13 cellular contexts compared by ENCODE assay signal in genomic region chr16:87877942-87878507, GRCh38. TPM values are rescaled to one million over a fixed set of nuclear protein-coding genes. Genes with fewer than 3 reads are reported as not detected.
DNase-seq lines count a peak whose midpoint lies in the region; ATAC-seq and TF ChIP-seq lines count a peak whose summit lies in the region.
"Had no signal": no experiment of that assay in that cellular context is flagged by ENCODE, and none has a peak within 500 bp of the region (broad histone marks: within the 10 kb centered on the region; RNA-seq: fewer than 3 reads in every experiment).

No MANE protein-coding gene starts in this region.

- H4K8ac ChIP-seq in neuronal stem cell (ENCODE audit: low read depth, low read length): no peak overlapping the region

- CTCF ChIA-PET in CD4-positive, alpha-beta memory T cell (lab: Charles Lee; ENCODE audit: partially characterized antibody): interaction anchor here (0.6 kb wide), 1 partner anchor 99 kb away, joined by 3 read pairs; no protein-coding TSS in a partner anchor

- no peak overlapping the region for H2BK5ac ChIP-seq in neuronal stem cell (ENCODE audit: low read length)

- H3K36me3 ChIP-seq in neuronal stem cell (replicated peaks in 1 of 2; ENCODE audit: control insufficient read depth in 2 of 2, insufficient read depth in 2 of 2, low read length in 2 of 2): no peaks in the 10 kb centered on the region
- no peaks in the 10 kb centered on the region for H3K36me3 ChIP-seq in CD4-positive, alpha-beta memory T cell (ENCODE audit: insufficient read depth, low read length)
- H3K36me3 ChIP-seq: transverse colon had no signal

- intact Hi-C loops in CD4-positive, alpha-beta memory T cell (cut with micrococcal nuclease): no loop called here

- no peak overlapping the region for H3K27ac ChIP-seq in neuronal stem cell (replicated peaks; ENCODE audit: low read length)
- no peak overlapping the region for H3K27ac ChIP-seq in CD4-positive, alpha-beta memory T cell (ENCODE audit: low read depth, low read length)
- H3K27ac ChIP-seq: transverse colon had no signal

- peaks cover 0 to 4% of the 10 kb centered on the region in 2 donors for H3K4me1 ChIP-seq in neuronal stem cell (ENCODE audit: control insufficient read depth in 2 of 2, insufficient read depth in 1 of 2, low read depth in 1 of 2, low read length in 2 of 2)
- H3K4me1 ChIP-seq in CD4-positive, alpha-beta memory T cell (ENCODE audit: insufficient read depth, low read length): peaks cover 13% of the 10 kb centered on the region
- H3K4me1 ChIP-seq: transverse colon had no signal

- no peak overlapping the region for H3K4me3 Mint-ChIP-seq in activated naive CD8-positive, alpha-beta T cell
- H3K4me3 Mint-ChIP-seq in CD4-positive, alpha-beta memory T cell: no peak overlapping the region

- no peak overlapping the region for H2BK120ac ChIP-seq in neuronal stem cell (ENCODE audit: low read depth, low read length)

- H3K4me3 ChIP-seq in GM12864 (ENCODE audit: low read depth, low read length) (no peak overlapping the region), neuronal stem cell (ENCODE audit: low read length in 2 of 2) (no peak overlapping the region)
- H3K4me3 ChIP-seq in CD4-positive, alpha-beta memory T cell (ENCODE audit: low read length in 2 of 2): no peak overlapping the region
- H3K4me3 ChIP-seq: transverse colon had no signal

- H3K14ac ChIP-seq in neuronal stem cell (ENCODE audit: low read length): no peak overlapping the region

- no peaks in the 10 kb centered on the region for H3K79me1 ChIP-seq in neuronal stem cell (ENCODE audit: low read depth, low read length)

- peak overlapping the region; percentile 11 for H2AK5ac ChIP-seq in neuronal stem cell (ENCODE audit: low read depth, low read length)

- H3K27me3 Mint-ChIP-seq in activated naive CD8-positive, alpha-beta T cell: no peaks in the 10 kb centered on the region
- H3K27me3 Mint-ChIP-seq in CD4-positive, alpha-beta memory T cell: peaks cover 2% of the 10 kb centered on the region in 2 donors

- H3K27ac Mint-ChIP-seq in activated naive CD8-positive, alpha-beta T cell: peak overlapping the region; percentile 75
- H3K27ac Mint-ChIP-seq in CD4-positive, alpha-beta memory T cell: no peak overlapping the region

- no peak overlapping the region for H2AFZ ChIP-seq in neuronal stem cell (ENCODE audit: low read length)

- DNase-seq in GM12864 (ENCODE audit: low read depth) (no peak), neuronal stem cell (ENCODE audit: low spot score) (no peak)
- DNase-seq in CD4-positive, alpha-beta memory T cell: no peak
- DNase-seq: GF-D8, occipital lobe, T-helper 9 cell, transverse colon had no signal

- no peak overlapping the region for H2BK15ac ChIP-seq in neuronal stem cell (ENCODE audit: low read length)

- H3K9ac ChIP-seq in neuronal stem cell (ENCODE audit: low read depth, low read length, poor library complexity): no peak overlapping the region

- peak overlapping the region; percentile 65 for H3K23ac ChIP-seq in neuronal stem cell (ENCODE audit: low read depth, low read length, poor library complexity)

- POLR2A ChIA-PET in CD4-positive, alpha-beta memory T cell (lab: Charles Lee; ENCODE audit: partially characterized antibody): no interaction called here

- H3K4me2 ChIP-seq in neuronal stem cell (ENCODE audit: insufficient read depth, low read length, poor library complexity, severe bottlenecking): no peak overlapping the region

- no peak for TF ChIP-seq EP300 in Ishikawa (IDR thresholded peaks at IDR 0.05; ENCODE audit: borderline replicate concordance)

- no peak overlapping the region for H4K91ac ChIP-seq in neuronal stem cell (ENCODE audit: low read depth, low read length, poor library complexity)

- H3K9me3 ChIP-seq in neuronal stem cell (replicated peaks in 1 of 2; ENCODE audit: control insufficient read depth in 2 of 2, insufficient read depth in 1 of 2, low read depth in 1 of 2, low read length in 2 of 2): no peaks in the 10 kb centered on the region
- H3K9me3 ChIP-seq in CD4-positive, alpha-beta memory T cell (ENCODE audit: control insufficient read depth in 1 of 2, low read length in 2 of 2): no peaks in the 10 kb centered on the region
- H3K9me3 ChIP-seq: transverse colon had no signal

- ATAC-seq in GM19455 (IDR thresholded peaks at IDR 0.05; ENCODE audit: unreplicated experiment) (no peak), GM21619 (IDR thresholded peaks at IDR 0.05; ENCODE audit: unreplicated experiment) (no peak), HG03571 (IDR thresholded peaks at IDR 0.05; ENCODE audit: unreplicated experiment) (no peak)

- WGBS in neuronal stem cell (ENCODE audit: extremely low coverage in 2 of 2, insufficient read length in 2 of 2, insufficient replicate concordance in 1 of 2), 2 donors: no CpG with 5 or more reads among the region's 19 CpGs

- peak; percentile 62 for TF ChIP-seq RAD21 in Ishikawa (IDR thresholded peaks at IDR 0.05; ENCODE audit: low read depth)

- no peaks in the 10 kb centered on the region for H3K36me3 Mint-ChIP-seq in activated naive CD8-positive, alpha-beta T cell
- H3K36me3 Mint-ChIP-seq in CD4-positive, alpha-beta memory T cell: no peaks in the 10 kb centered on the region

- H3K4me1 Mint-ChIP-seq in activated naive CD8-positive, alpha-beta T cell (ENCODE audit: low read depth): peaks cover 36% of the 10 kb centered on the region
- peaks cover 6 to 11% (median 9%) of the 10 kb centered on the region in 4 donors for H3K4me1 Mint-ChIP-seq in CD4-positive, alpha-beta memory T cell

- H3K18ac ChIP-seq in neuronal stem cell (ENCODE audit: low read length): no peak overlapping the region

- no peak overlapping the region for H3K4ac ChIP-seq in neuronal stem cell (ENCODE audit: low read length)

- peaks cover 0 to 27% (median 10%) of the 10 kb centered on the region in 3 experiments for H3K27me3 ChIP-seq in neuronal stem cell (ENCODE audit: control insufficient read depth in 3 of 3, insufficient read depth in 3 of 3, low read depth in 1 of 3, low read length in 3 of 3)
- H3K27me3 ChIP-seq in CD4-positive, alpha-beta memory T cell (ENCODE audit: insufficient read depth, low read length): no peaks in the 10 kb centered on the region

- H3K9me3 Mint-ChIP-seq in activated naive CD8-positive, alpha-beta T cell (ENCODE audit: low read depth): no peaks in the 10 kb centered on the region
- H3K9me3 Mint-ChIP-seq in CD4-positive, alpha-beta memory T cell: peaks cover 0 to 4% (median 0%) of the 10 kb centered on the region in 8 donors

- peak; percentile 45 for TF ChIP-seq CTCF in GM12864 (IDR thresholded peaks at IDR 0.05; ENCODE audit: low read depth, low read length, missing control alignments)

- no peak overlapping the region for H2BK12ac ChIP-seq in neuronal stem cell (ENCODE audit: low read length)

TF ChIP-seq in Ishikawa, 13 proteins besides CTCF, POLR2A, EP300 and RAD21:
- no peak for TF ChIP-seq REST (IDR thresholded peaks at IDR 0.05; ENCODE audit: low read depth)
TF ChIP-seq in Ishikawa: peak in this region for 0.

RNA-seq across cellular contexts. Expression of gene SLC7A5, which starts 8.7 kb away (rescaled TPM):
- 18.4 TPM for polyA plus RNA-seq in neuronal stem cell (2013, experiment 1 of 2)
- 18.6 TPM for polyA plus RNA-seq in neuronal stem cell (2013, experiment 2 of 2)
- 10 to 100 TPM; 12.0 to 13.5 TPM for total RNA-seq in CD4-positive, alpha-beta memory T cell
- 1 to 10 TPM; 3.5 to 6.4 TPM for polyA plus RNA-seq in CD4-positive, alpha-beta memory T cell

RNA-seq across cellular contexts. Expression of gene CA5A, which starts 58.3 kb away (rescaled TPM):
- polyA plus RNA-seq in neuronal stem cell (2013, experiment 1 of 2): not detected
- not detected for polyA plus RNA-seq in neuronal stem cell (2013, experiment 2 of 2)
- total RNA-seq in CD4-positive, alpha-beta memory T cell: not detected
- not detected for polyA plus RNA-seq in CD4-positive, alpha-beta memory T cell
- total RNA-seq: kidney epithelial cell, occipital lobe, transverse colon had no signal
